In the genomic region with DNA sequence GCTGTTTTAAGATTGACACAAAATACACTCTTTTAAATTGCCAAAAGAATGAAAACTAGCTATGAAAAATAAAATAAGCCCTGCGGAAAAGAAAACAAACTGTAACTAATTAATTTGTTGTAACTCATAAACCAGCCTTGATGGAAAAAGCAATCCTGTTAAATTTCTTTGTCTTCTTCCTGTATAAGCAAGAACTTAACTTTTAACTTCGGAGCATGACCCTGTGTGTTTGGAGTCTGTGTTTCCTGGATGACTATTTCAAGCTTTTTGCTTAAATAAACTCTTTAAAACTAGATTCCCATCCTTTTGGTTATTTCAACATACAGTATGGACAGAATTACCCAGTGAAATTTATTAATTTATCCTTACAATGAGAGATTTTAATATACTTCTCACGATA, we compare ENCODE assay signal across 26 cellular contexts.
"Had no signal": no experiment of that assay in that cellular context is flagged by ENCODE, and none has a peak within 500 bp of the region (broad histone marks: within the 10 kb centered on the region; RNA-seq: fewer than 3 reads in every experiment).

No MANE protein-coding gene starts in this region.

- DNase-seq: cortex of kidney; dorsolateral prefrontal cortex; effector CD4-positive, alpha-beta T cell; hypothalamus; immature natural killer cell; islet precursor cell; natural killer cell; stimulated activated CD4-positive, alpha-beta T cell treated with anti-CD3 and anti-CD28 coated beads, Interleukin-12 subunit alpha, Interleukin-12 subunit beta, amount 100 ng/mL, for 4 hours; stimulated activated CD4-positive, alpha-beta T cell treated with anti-CD3 and anti-CD28 coated beads, Interleukin-1b, Interleukin-23, amount 100 ng/mL, for 48 hours; stimulated activated CD4-positive, alpha-beta T cell treated with anti-CD3 and anti-CD28 coated beads, Interleukin-4, amount 100 ng/mL, for 1 hour; stimulated activated CD8-positive, alpha-beta memory T cell treated with anti-CD3 and anti-CD28 coated beads, Interleukin-4, amount 100 ng/mL, for 48 hours; stimulated activated naive CD4-positive, alpha-beta T cell; stimulated activated naive CD8-positive, alpha-beta T cell treated with anti-CD3 and anti-CD28 coated beads, Interleukin-15, amount 100 ng/mL, for 72 hours; transverse colon; upper lobe of right lung; uterus had no signal

- ATAC-seq: left lobe of liver; natural killer cell; sciatic nerve; stimulated activated naive CD8-positive, alpha-beta T cell treated with anti-CD3 and anti-CD28 coated beads, Interleukin-15, amount 100 ng/mL, for 72 hours; upper lobe of right lung had no signal

- H3K4me3 Mint-ChIP-seq: immature natural killer cell; memory B cell; natural killer cell; neural progenitor cell; stimulated activated naive CD8-positive, alpha-beta T cell treated with anti-CD3 and anti-CD28 coated beads, Interleukin-15, amount 100 ng/mL, for 72 hours had no signal

- H3K9me3 Mint-ChIP-seq: immature natural killer cell; memory B cell; natural killer cell; stimulated activated naive CD8-positive, alpha-beta T cell treated with anti-CD3 and anti-CD28 coated beads, Interleukin-15, amount 100 ng/mL, for 72 hours had no signal

- H3K4me3 ChIP-seq: dorsolateral prefrontal cortex, esophagus muscularis mucosa, lung, neural progenitor cell, right atrium auricular region, smooth muscle cell, suprapubic skin, transverse colon, upper lobe of right lung, uterus had no signal

- H3K27me3 Mint-ChIP-seq: memory B cell; stimulated activated naive CD8-positive, alpha-beta T cell treated with anti-CD3 and anti-CD28 coated beads, Interleukin-15, amount 100 ng/mL, for 72 hours had no signal

- H3K36me3 Mint-ChIP-seq: immature natural killer cell, memory B cell, natural killer cell, neural progenitor cell had no signal

- H3K27ac Mint-ChIP-seq: immature natural killer cell; memory B cell; natural killer cell; neural progenitor cell; progenitor cell of endocrine pancreas; stimulated activated naive CD8-positive, alpha-beta T cell treated with anti-CD3 and anti-CD28 coated beads, Interleukin-15, amount 100 ng/mL, for 72 hours had no signal
